In the genomic region with DNA sequence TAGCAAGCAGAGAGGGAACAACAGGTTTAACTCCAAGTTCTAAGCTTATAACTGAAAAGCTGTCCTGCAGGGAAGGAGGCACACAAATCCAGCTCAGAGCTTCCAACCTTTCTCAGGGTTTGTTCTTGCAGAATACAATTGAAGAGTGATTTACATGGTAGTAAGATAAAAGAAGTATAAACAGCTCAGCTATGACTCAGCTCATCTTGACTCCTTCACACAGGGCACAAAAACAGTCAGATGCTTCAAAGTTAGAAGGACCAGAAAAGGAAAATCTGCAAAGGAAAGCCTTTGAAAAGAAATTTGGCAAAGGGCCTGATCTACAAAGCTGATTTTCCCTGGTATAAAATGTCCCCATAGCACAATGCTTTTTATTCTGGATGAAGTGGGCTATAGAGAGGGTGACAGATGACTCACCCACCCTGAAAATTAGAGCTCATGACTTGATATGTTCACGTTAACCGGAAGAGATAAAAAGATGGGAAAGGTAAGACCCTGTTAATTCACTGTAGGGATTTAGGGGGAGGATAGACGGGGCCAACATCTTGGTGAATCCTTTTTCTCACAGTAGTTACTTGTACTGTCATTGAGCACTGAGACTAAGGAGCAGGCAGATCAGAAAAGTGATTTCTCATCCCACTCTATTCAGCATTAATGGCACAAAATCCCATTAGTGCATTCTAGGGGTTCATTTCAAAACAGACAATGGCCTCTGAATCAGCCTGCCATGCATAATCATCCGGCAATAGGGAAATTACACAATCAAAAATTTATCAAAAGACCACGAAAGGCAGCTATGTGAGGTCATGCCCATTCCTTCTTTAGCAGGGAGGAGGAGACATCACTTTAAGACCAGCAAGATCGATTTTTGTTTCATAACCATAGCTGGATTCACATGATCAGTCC, we compare ENCODE assay signal across 16 cellular contexts.
A peak's percentile ranks its signal among the peaks of the same experiment; 100 is the strongest.
DNase-seq lines count a peak whose midpoint lies in the region; ATAC-seq and TF ChIP-seq lines count a peak whose summit lies in the region.
"Had no signal": no experiment of that assay in that cellular context is flagged by ENCODE, and none has a peak within 500 bp of the region (broad histone marks: within the 10 kb centered on the region; RNA-seq: fewer than 3 reads in every experiment).

No MANE protein-coding gene starts in this region.

- no peak overlapping the region for H3K9ac ChIP-seq in skeletal muscle satellite cell (ENCODE audit: low read depth, low read length)

- no peaks in the 10 kb centered on the region for H3K36me3 ChIP-seq in skeletal muscle satellite cell (ENCODE audit: insufficient read depth, low read length)
- H3K36me3 ChIP-seq: spleen had no signal

- no peak for TF ChIP-seq CTCF in fibroblast of mammary gland (conservative IDR thresholded peaks at IDR 0.05; ENCODE audit: control insufficient read depth, insufficient read depth, low read depth, low read length)

- peaks cover 11% of the 10 kb centered on the region for H3K4me1 ChIP-seq in skeletal muscle satellite cell (ENCODE audit: control insufficient read depth, insufficient read depth, low read length)
- H3K4me1 ChIP-seq: spleen had no signal

- H3K4me3 ChIP-seq in fibroblast of mammary gland (ENCODE audit: control insufficient read depth, low read depth, low read length) (no peak overlapping the region), skeletal muscle satellite cell (ENCODE audit: low read length) (no peak overlapping the region)
- H3K4me3 ChIP-seq: spleen had no signal

- no peaks in the 10 kb centered on the region for H3K9me3 ChIP-seq in skeletal muscle satellite cell (replicated peaks; ENCODE audit: low read length)
- H3K9me3 ChIP-seq: spleen had no signal

- peak; percentile 70 for ATAC-seq in SK-N-SH treated with all-trans-retinoic acid at 6 μM for 48 hours
- ATAC-seq: activated CD8-positive, alpha-beta T cell treated with anti-CD3 and anti-CD28 coated beads, Interleukin-2, amount 10 ng/mL, durations not matched to agents 7 days and 5 days; naive thymus-derived CD4-positive, alpha-beta T cell had no signal

- H3K4me2 ChIP-seq in skeletal muscle satellite cell (ENCODE audit: low read length) = peak overlapping the region; percentile 2

- DNase-seq in NCI-H748 (lab: John Stamatoyannopoulos, UW; ENCODE audit: unreplicated experiment) = peak; percentile 13
- no peak for DNase-seq in NCI-H748 treated with DMSO at 0.1 percent for 48 hours (lab: John Stamatoyannopoulos, UW)
- DNase-seq in fibroblast of mammary gland (ENCODE audit: low read depth) = peak; percentile 60
- DNase-seq in activated gamma-delta T cell treated with Interleukin-2 at 50 U/mL for 16 hours = no peak
- no peak for DNase-seq in activated CD4-positive, alpha-beta T cell treated with anti-CD3 and anti-CD28 coated beads, Interleukin-2, amount 50 U/mL, for 4 hours
- no peak for DNase-seq in AML-193 (lab: John Stamatoyannopoulos, UW)
- DNase-seq: activated CD8-positive, alpha-beta T cell treated with anti-CD3 and anti-CD28 coated beads, Interleukin-2, amount 10 ng/mL, durations not matched to agents 7 days and 5 days; activated gamma-delta T cell; foreskin melanocyte; naive thymus-derived CD4-positive, alpha-beta T cell; NCI-H2107; RPMI8226; spleen; T1000 had no signal

- H3K27me3 ChIP-seq in skeletal muscle satellite cell (ENCODE audit: control insufficient read depth, insufficient read depth, low read length) = no peaks in the 10 kb centered on the region
- H3K27me3 ChIP-seq: spleen had no signal

TF ChIP-seq in SK-N-SH treated with all-trans-retinoic acid at 6 μM for 48 hours, 23 proteins besides CTCF, POLR2A, EP300 and RAD21:
- no peak for TF ChIP-seq SNAI2 (CRISPR knock-in tag; IDR thresholded peaks at IDR 0.05)
- peak; percentile 60 for TF ChIP-seq ISL1 (CRISPR knock-in tag; IDR thresholded peaks at IDR 0.05)

Comparison
In these comparisons a context has a peak if more than half of its experiments do, and no peak if none do; other contexts are left out.
1. DNase-seq: peak in NCI-H748 (single experiment) and fibroblast of mammary gland (single experiment); none in NCI-H748 treated with DMSO at 0.1 percent for 48 hours (single experiment), activated gamma-delta T cell treated with Interleukin-2 at 50 U/mL for 16 hours (single experiment), activated CD4-positive, alpha-beta T cell treated with anti-CD3 and anti-CD28 coated beads, Interleukin-2, amount 50 U/mL, for 4 hours (0 of 2) and AML-193 (0 of 2).